In genomic region chr2:215828528-215829184, GRCh38 we compare ENCODE assay signal across 8 cellular contexts.
DNase-seq lines count a peak whose midpoint lies in the region; ATAC-seq and TF ChIP-seq lines count a peak whose summit lies in the region.

No MANE protein-coding gene starts in this region.

- H4K8ac ChIP-seq in IMR-90 (ENCODE audit: low read depth in 2 of 2, low read length in 2 of 2): peak overlapping the region in 1 of 2 experiments; percentile 39; a peak in 1 of 4 replicates

- H3K4me2 ChIP-seq in IMR-90 (ENCODE audit: low read depth, low read length) (no peak overlapping the region), mammary epithelial cell (ENCODE audit: insufficient read depth, low read depth, low read length) (no peak overlapping the region)

- peak overlapping the region; percentile 22; the same call in 1 of the 2 replicates for H3K18ac ChIP-seq in IMR-90 (ENCODE audit: low read depth, low read length)

- peaks cover 11% of the 10 kb centered on the region for H3K4me1 ChIP-seq in IMR-90 (ENCODE audit: control insufficient read depth, insufficient read depth, low read length)
- H3K4me1 ChIP-seq in mammary epithelial cell (ENCODE audit: insufficient read depth, low read length): peaks cover 21% of the 10 kb centered on the region
- peaks cover 0 to 56% (median 13%) of the 10 kb centered on the region in 4 donors for H3K4me1 ChIP-seq in right lobe of liver
- H3K4me1 ChIP-seq in upper lobe of right lung: peaks cover 8% of the 10 kb centered on the region

- TF ChIP-seq POLR2A in IMR-90 (IDR thresholded peaks at IDR 0.05; ENCODE audit: low read depth, low read length) (no peak), right lobe of liver (IDR thresholded peaks at IDR 0.05) (no peak)

- H3K14ac ChIP-seq in IMR-90 (replicated peaks; ENCODE audit: low read depth, low read length): no peak overlapping the region

- dilution Hi-C loops in IMR-90 (cut with HindIII; ENCODE audit: low sequenced_read_pairs, unreplicated experiment) (no loop called here), mammary epithelial cell (cut with HindIII; ENCODE audit: low sequenced_read_pairs) (no loop called here)

- BruUV-seq in IMR-90 (replicated peaks; lab: Mats Ljungman, UMichigan) (no TSS peak), mammary epithelial cell (replicated peaks; lab: Mats Ljungman, UMichigan) (no TSS peak)

- TF ChIP-seq CTCF in IMR-90 (conservative IDR thresholded peaks at IDR 0.05; ENCODE audit: low read depth, low read length): peak; percentile 58
- TF ChIP-seq CTCF in mammary epithelial cell (conservative IDR thresholded peaks at IDR 0.05 in 1 of 2, IDR thresholded peaks at IDR 0.05 in 1 of 2; ENCODE audit: extremely low read depth in 1 of 2, insufficient read depth in 1 of 2, low read depth in 1 of 2, low read length in 2 of 2): peak; percentile 64 to 82
- peak; percentile 63 to 80 (median 69) for TF ChIP-seq CTCF in right lobe of liver (IDR thresholded peaks at IDR 0.05)
- peak; percentile 62 for TF ChIP-seq CTCF in upper lobe of right lung (IDR thresholded peaks at IDR 0.05)

- peak overlapping the region; percentile 65 for H3K4ac ChIP-seq in IMR-90 (ENCODE audit: low read depth, low read length)

- ATAC-seq in GM21723 (IDR thresholded peaks at IDR 0.05; ENCODE audit: unreplicated experiment): peak; percentile 84
- peak; percentile 30 for ATAC-seq in IMR-90 (ENCODE audit: low read depth)
- peak; percentile 79 to 90 (median 81) for ATAC-seq in right lobe of liver
- peak; percentile 92 for ATAC-seq in upper lobe of right lung

- POLR2A ChIA-PET in IMR-90 (lab: Charles Lee; ENCODE audit: unreplicated experiment): no interaction called here

- peak overlapping the region; percentile 37 for H2AK5ac ChIP-seq in IMR-90 (ENCODE audit: low read depth, low read length)

- H3K36me3 ChIP-seq in IMR-90 (ENCODE audit: control insufficient read depth, insufficient read depth, low read length): no peaks in the 10 kb centered on the region
- H3K36me3 ChIP-seq in mammary epithelial cell (ENCODE audit: insufficient read depth, low read length): no peaks in the 10 kb centered on the region
- H3K36me3 ChIP-seq in right lobe of liver: no peaks in the 10 kb centered on the region
- H3K36me3 ChIP-seq in upper lobe of right lung: no peaks in the 10 kb centered on the region

- intact Hi-C loops in IMR-90 (cut with micrococcal nuclease): loop anchor here (5.0 kb wide), 2 partner anchors 89 to 116 kb away; no protein-coding TSS in a partner anchor
- intact Hi-C loops in mammary epithelial cell (cut with micrococcal nuclease): loop anchor here (1.0 to 5.0 kb wide), 7 partner anchors 92 to 391 kb away; no protein-coding TSS in a partner anchor
- intact Hi-C loops in right lobe of liver (cut with DNase I): no loop called here
- intact Hi-C loops in upper lobe of right lung (cut with DNase I): no loop called here

- TF ChIP-seq RAD21 in IMR-90 (IDR thresholded peaks at IDR 0.05; ENCODE audit: low read length): peak; percentile 62

- peak overlapping the region; percentile 81 for H2BK20ac ChIP-seq in IMR-90 (ENCODE audit: low read depth, low read length)

- H3K9me1 ChIP-seq in IMR-90 (ENCODE audit: insufficient read depth, low read length): peaks cover 7% of the 10 kb centered on the region; the same call in 1 of the 2 replicates

- no peaks in the 10 kb centered on the region for H3K79me1 ChIP-seq in IMR-90 (ENCODE audit: low read depth in 1 of 2, low read length in 2 of 2)

- CTCF ChIA-PET in IMR-90 (lab: Yijun Ruan, JAX) (interaction anchor here (0.6 to 1.3 kb wide), 4 partner anchors 23 to 44 kb away, joined by 3 to 4 read pairs (median 4); no protein-coding TSS in a partner anchor), mammary epithelial cell (lab: Charles Lee; ENCODE audit: low non-redundant PET) (interaction anchor here (0.6 to 0.7 kb wide), 7 partner anchors 102 to 1057 kb away, joined by 3 to 6 read pairs (median 4); no protein-coding TSS in a partner anchor)

- H2BK5ac ChIP-seq in IMR-90 (ENCODE audit: low read depth, low read length, poor library complexity, severe bottlenecking): peak overlapping the region; percentile 63

- in situ Hi-C loops in IMR-90 (cut with MboI; ENCODE audit: low sequenced_read_pairs): no loop called here
- in situ Hi-C loops in mammary epithelial cell (cut with MboI; ENCODE audit: low sequenced_read_pairs in 2 of 2): no loop called here

- no peak overlapping the region for H3K23ac ChIP-seq in IMR-90 (ENCODE audit: low read depth, low read length)

- no peak overlapping the region for H3K56ac ChIP-seq in IMR-90 (ENCODE audit: extremely low read depth, insufficient read depth, low read length)

- H4K20me1 ChIP-seq in IMR-90 (ENCODE audit: insufficient read depth, low read length) (no peaks in the 10 kb centered on the region), mammary epithelial cell (ENCODE audit: insufficient read depth, low read length) (no peaks in the 10 kb centered on the region)

- peak overlapping the region; percentile 86 for H2BK120ac ChIP-seq in IMR-90 (ENCODE audit: low read depth, low read length)

- 100% methylated on average over 1 of the region's 10 CpGs; no CpG with 5 or more reads in 1 of the 2 experiments for WGBS in IMR-90 (ENCODE audit: extremely low coverage in 2 of 2, insufficient read length in 1 of 2), 2 experiments
- WGBS in mammary epithelial cell (ENCODE audit: low coverage, missing lambda C conversion rate): 89% methylated on average over 10 of the region's 10 CpGs
- WGBS in right lobe of liver (ENCODE audit: insufficient coverage, low coverage, low lambda C conversion rate, missing lambda C conversion rate): 62% methylated on average over 10 of the region's 10 CpGs

- H2AFZ ChIP-seq in IMR-90 (replicated peaks; ENCODE audit: low read length, poor library complexity) (peak overlapping the region; percentile 53), mammary epithelial cell (ENCODE audit: low read depth, low read length) (no peak overlapping the region)

- H3K4me3 ChIP-seq in IMR-90 (ENCODE audit: insufficient read depth, low read depth, low read length) (no peak overlapping the region), mammary epithelial cell (replicated peaks in 1 of 3; ENCODE audit: insufficient read depth in 1 of 3, low read depth in 2 of 3, low read length in 3 of 3) (no peak overlapping the region), right lobe of liver (no peak overlapping the region), upper lobe of right lung (no peak overlapping the region)

- H3K79me2 ChIP-seq in mammary epithelial cell (ENCODE audit: insufficient read depth, low read length): no peaks in the 10 kb centered on the region

- peak overlapping the region; percentile 38 for H4K91ac ChIP-seq in IMR-90 (ENCODE audit: insufficient read depth, low read depth, low read length)

- peak overlapping the region; percentile 50 for H2AK9ac ChIP-seq in IMR-90 (replicated peaks; ENCODE audit: low read depth, low read length, poor library complexity)

- H3K27me3 ChIP-seq in IMR-90 (ENCODE audit: control insufficient read depth, insufficient read depth, low read length) (no peaks in the 10 kb centered on the region), mammary epithelial cell (ENCODE audit: insufficient read depth, low read length) (no peaks in the 10 kb centered on the region), right lobe of liver (no peaks in the 10 kb centered on the region), upper lobe of right lung (no peaks in the 10 kb centered on the region)

- no peak overlapping the region for H4K5ac ChIP-seq in IMR-90 (ENCODE audit: low read depth, low read length)

- DNase-seq in SIG-M5 treated with dmso at 0.1 percent for 504 hours (lab: John Stamatoyannopoulos, UW; ENCODE audit: unreplicated experiment) (peak; percentile 90), SIG-M5 (lab: John Stamatoyannopoulos, UW) (no peak), IMR-90 (peak; percentile 62), SHP77 treated with DMSO at 0.1 percent for 48 hours (lab: John Stamatoyannopoulos, UW) (peak; percentile 62), mammary epithelial cell (peak; percentile 67), right lobe of liver (peak; percentile 65 to 80 (median 78)), upper lobe of right lung (peak; percentile 75)

- H3K27ac ChIP-seq in IMR-90 (ENCODE audit: insufficient read depth, low read length): no peak overlapping the region
- H3K27ac ChIP-seq in mammary epithelial cell (ENCODE audit: insufficient read depth, low read depth, low read length): no peak overlapping the region
- no peak overlapping the region for H3K27ac ChIP-seq in right lobe of liver
- no peak overlapping the region for H3K27ac ChIP-seq in upper lobe of right lung

- peak overlapping the region; percentile 25; the same call in 2 of the 3 replicates for H2BK15ac ChIP-seq in IMR-90 (ENCODE audit: low read depth, low read length)

- H3K9ac ChIP-seq in IMR-90 (ENCODE audit: low read depth, low read length) (no peak overlapping the region), mammary epithelial cell (ENCODE audit: insufficient read depth, low read length) (no peak overlapping the region)

- H3K9me3 ChIP-seq in IMR-90 (ENCODE audit: control insufficient read depth, insufficient read depth, low read length) (no peaks in the 10 kb centered on the region), mammary epithelial cell (replicated peaks; ENCODE audit: insufficient read depth, low read length) (no peaks in the 10 kb centered on the region), right lobe of liver (no peaks in the 10 kb centered on the region), upper lobe of right lung (no peaks in the 10 kb centered on the region)

TF ChIP-seq in IMR-90, 13 proteins besides CTCF, POLR2A, EP300 and RAD21:
- TF ChIP-seq SMC3 (IDR thresholded peaks at IDR 0.05; ENCODE audit: low read depth, low read length) (peak; percentile 57), MXI1 (IDR thresholded peaks at IDR 0.05; ENCODE audit: borderline replicate concordance, low read depth, low read length) (no peak), CEBPB (IDR thresholded peaks at IDR 0.05; ENCODE audit: low read depth, low read length) (peak; percentile 90)

Comparison
In these comparisons a context has a peak if more than half of its experiments do, and no peak if none do; other contexts are left out.
1. ATAC-seq: peak in every context shown above with its lines; median percentile 92 in upper lobe of right lung; 84 in GM21723; 81 in right lobe of liver; 30 in IMR-90.
2. intact Hi-C loops: an anchor here in IMR-90 (5.0 kb wide) and mammary epithelial cell (1.0 to 5.0 kb wide); none called in right lobe of liver and upper lobe of right lung.